ENCODE assay signal across 8 cellular contexts in genomic region chr12:57610553-57611115, GRCh38. TPM values are rescaled to one million over a fixed set of nuclear protein-coding genes. Genes with fewer than 3 reads are reported as not detected.
DNase-seq lines count a peak whose midpoint lies in the region; ATAC-seq and TF ChIP-seq lines count a peak whose summit lies in the region.

No MANE protein-coding gene starts in this region.

- intact Hi-C loops in Calu3 (cut with micrococcal nuclease; ENCODE audit: unreplicated experiment) = no loop called here

- peak in 2 of 4 experiments; percentile 39 to 57 for ATAC-seq in T-cell (replicated peaks in 1 of 4)

- BruUV-seq in Calu3 (replicated peaks; lab: Mats Ljungman, UMichigan) = no TSS peak

- POLR2A ChIA-PET in T-cell (lab: Charles Lee) = no interaction called here

- H3K9me3 Mint-ChIP-seq in Calu3 (ENCODE audit: low read depth, unreplicated experiment) (no peaks in the 10 kb centered on the region), T-cell (no peaks in the 10 kb centered on the region), glutamatergic neuron (ENCODE audit: unreplicated experiment) (peaks cover 18% of the 10 kb centered on the region), progenitor cell of endocrine pancreas (ENCODE audit: low read depth) (no peaks in the 10 kb centered on the region)

- H3K36me3 Mint-ChIP-seq in Calu3 (ENCODE audit: insufficient read depth, unreplicated experiment) (peaks cover 3% of the 10 kb centered on the region), T-cell (no peaks in the 10 kb centered on the region), glutamatergic neuron (ENCODE audit: unreplicated experiment) (no peaks in the 10 kb centered on the region), progenitor cell of endocrine pancreas (ENCODE audit: insufficient read depth) (peaks cover 15% of the 10 kb centered on the region)

- CTCF ChIA-PET in Calu3 (lab: Charles Lee) (interaction anchor here (0.5 to 0.7 kb wide), 2 partner anchors 25 to 27 kb away, joined by 3 read pairs; no protein-coding TSS in a partner anchor), T-cell (lab: Charles Lee) (interaction anchor here (0.5 to 1.3 kb wide), 4 partner anchors 10 to 27 kb away, joined by 3 to 7 read pairs (median 4); no protein-coding TSS in a partner anchor)

- TF ChIP-seq CTCF in Calu3 (IDR thresholded peaks at IDR 0.05; ENCODE audit: unreplicated experiment) (no peak), glutamatergic neuron (IDR thresholded peaks at IDR 0.05; ENCODE audit: partially characterized antibody, unreplicated experiment) (no peak), progenitor cell of endocrine pancreas (IDR thresholded peaks at IDR 0.05; ENCODE audit: unreplicated experiment) (no peak)

- H3K4me1 Mint-ChIP-seq in Calu3 (ENCODE audit: low read depth, unreplicated experiment) (peaks cover 4% of the 10 kb centered on the region), T-cell (peaks cover 13 to 18% (median 16%) of the 10 kb centered on the region in 3 donors), glutamatergic neuron (ENCODE audit: low read depth, unreplicated experiment) (peaks cover 49% of the 10 kb centered on the region), progenitor cell of endocrine pancreas (ENCODE audit: low read depth) (peaks cover 8% of the 10 kb centered on the region)

- H3K4me3 Mint-ChIP-seq in Calu3 (ENCODE audit: low read depth, unreplicated experiment) (peak overlapping the region; percentile 59), T-cell (peak overlapping the region; percentile 74 to 78 (median 75)), glutamatergic neuron (ENCODE audit: unreplicated experiment) (peak overlapping the region; percentile 88), progenitor cell of endocrine pancreas (ENCODE audit: low read depth) (peak overlapping the region; percentile 76)

- peaks cover 54% of the 10 kb centered on the region for H3K27me3 Mint-ChIP-seq in Calu3 (ENCODE audit: unreplicated experiment)
- H3K27me3 Mint-ChIP-seq in T-cell = peaks cover 9 to 26% of the 10 kb centered on the region in 2 donors
- peaks cover 9% of the 10 kb centered on the region for H3K27me3 Mint-ChIP-seq in glutamatergic neuron (ENCODE audit: unreplicated experiment)
- H3K27me3 Mint-ChIP-seq in progenitor cell of endocrine pancreas = peaks cover 45% of the 10 kb centered on the region

- DNase-seq in Calu3 (no peak), T-cell (peak in 1 of 34 experiments; percentile 11), glutamatergic neuron (peak; percentile 41), progenitor cell of endocrine pancreas (ENCODE audit: low spot score, unreplicated experiment) (no peak), putamen (ENCODE audit: low spot score) (no peak), NCI-H2107 treated with DMSO at 0.1 percent for 48 hours (lab: John Stamatoyannopoulos, UW; ENCODE audit: unreplicated experiment) (no peak), GM19240 (ENCODE audit: insufficient read length, low spot score) (no peak)
- no peak for DNase-seq in effector CD8-positive, alpha-beta T cell (lab: John Stamatoyannopoulos, UW)

- H3K27ac Mint-ChIP-seq in Calu3 (ENCODE audit: unreplicated experiment) = no peak overlapping the region
- no peak overlapping the region for H3K27ac Mint-ChIP-seq in T-cell
- peak overlapping the region; percentile 85 for H3K27ac Mint-ChIP-seq in glutamatergic neuron (ENCODE audit: unreplicated experiment)
- no peak overlapping the region for H3K27ac Mint-ChIP-seq in progenitor cell of endocrine pancreas

RNA-seq across cellular contexts. Expression of gene ARHGEF25, which starts 0.6 kb away (rescaled TPM):
- total RNA-seq in Calu3 (2022) (2.2 and 4.7 TPM in 2 replicates), T-cell (1 to 10 TPM in 1 of 5 donors, under 1 TPM in 4; 0.67 to 1.4 (median 0.84) TPM), glutamatergic neuron (ENCODE audit: unreplicated experiment) (80.2 TPM), progenitor cell of endocrine pancreas (17.0 and 18.4 TPM in 2 replicates)

RNA-seq across cellular contexts. Expression of gene DTX3, which starts 6.0 kb away (rescaled TPM):
- total RNA-seq in Calu3 (2022) (23.1 and 25.9 TPM in 2 replicates), T-cell (10 to 100 TPM; 27.1 to 37.2 (median 30.4) TPM), glutamatergic neuron (ENCODE audit: unreplicated experiment) (99.6 TPM), progenitor cell of endocrine pancreas (79.9 and 83.0 TPM in 2 replicates)

RNA-seq across cellular contexts. Expression of gene PIP4K2C, which starts 19.6 kb away (rescaled TPM):
- total RNA-seq in Calu3 (2022) (66.3 and 80.3 TPM in 2 replicates), T-cell (10 to 100 TPM; 21.7 to 30.9 (median 27.9) TPM), glutamatergic neuron (ENCODE audit: unreplicated experiment) (27.5 TPM), progenitor cell of endocrine pancreas (38.4 and 39.0 TPM in 2 replicates)

RNA-seq across cellular contexts. Expression of gene B4GALNT1, which starts 22.4 kb away (rescaled TPM):
- total RNA-seq in Calu3 (2022) (8.1 and 11.1 TPM in 2 replicates), T-cell (under 1 TPM in 3 of 5 donors, not detected in 2; 0.16 to 0.54 (median 0.26) TPM), glutamatergic neuron (ENCODE audit: unreplicated experiment) (83.9 TPM), progenitor cell of endocrine pancreas (0.73 and 1.1 TPM in 2 replicates)
